Comparison of ENCODE assay signal across 22 cellular contexts in the genomic region with DNA sequence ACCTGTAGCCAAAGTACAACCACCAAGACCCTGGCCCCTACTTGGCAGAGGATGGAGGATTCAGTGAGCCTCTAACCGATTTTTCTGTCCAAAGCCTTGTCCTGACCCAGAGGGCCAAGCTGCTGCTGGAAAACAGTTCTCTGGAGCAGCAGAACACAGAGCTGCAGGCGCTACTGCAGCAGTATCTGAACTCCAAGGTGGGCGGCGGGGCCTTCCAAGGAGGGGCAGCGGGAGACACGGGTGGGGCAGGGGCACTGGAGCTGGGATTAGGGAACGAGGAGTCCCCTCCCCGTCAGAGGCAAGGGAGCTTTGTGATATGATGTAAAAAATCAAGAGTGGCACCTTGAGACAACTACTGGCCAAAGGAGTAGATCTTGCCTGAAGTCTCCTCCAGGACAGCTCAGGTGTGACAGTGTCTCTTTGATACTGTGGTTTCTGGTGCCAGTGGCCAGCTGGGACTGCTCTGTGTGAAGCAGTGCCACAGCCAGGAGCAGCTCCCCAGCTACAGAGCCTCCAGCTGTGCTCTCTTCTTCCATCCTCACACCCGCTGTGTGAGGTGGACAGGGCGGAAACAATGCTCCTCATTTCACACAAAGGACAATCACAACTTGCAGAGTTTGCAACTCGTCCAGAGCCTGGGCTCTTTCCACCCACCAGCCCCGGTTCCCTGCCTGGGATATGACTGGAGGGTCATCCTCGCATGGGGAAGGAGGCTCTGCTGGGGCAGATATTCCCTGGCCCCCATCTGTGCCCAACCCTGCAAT. TPM values are rescaled to one million over a fixed set of nuclear protein-coding genes. Genes with fewer than 3 reads are reported as not detected.
DNase-seq lines count a peak whose midpoint lies in the region; ATAC-seq, FAIRE-seq and TF ChIP-seq lines count a peak whose summit lies in the region.
"Had no signal": no experiment of that assay in that cellular context is flagged by ENCODE, and none has a peak within 500 bp of the region (broad histone marks: within the 10 kb centered on the region; RNA-seq: fewer than 3 reads in every experiment).

No MANE protein-coding gene starts in this region.

- peaks cover 7% of the 10 kb centered on the region for H3K9me3 Mint-ChIP-seq in WTC11
- no peaks in the 10 kb centered on the region for H3K9me3 Mint-ChIP-seq in effector memory CD8-positive, alpha-beta T cell
- H3K9me3 Mint-ChIP-seq: central memory CD8-positive, alpha-beta T cell; T-helper 1 cell treated with Interleukin-12 subunit alpha and Interleukin-12 subunit beta and Interleukin-4 antibody, amounts not matched to agents 30 μg/mL and 1 μg/mL, for 36 hours had no signal

- WGBS in stomach, 5 donors: 74 to 76% (median 75%) methylated on average over 13 of the region's 13 CpGs

- H3K27ac ChIP-seq in stomach: peak overlapping the region in 3 of 5 donors; percentile 9 to 78 (median 62)
- H3K27ac ChIP-seq: 22Rv1, SJSA1 had no signal

- FAIRE-seq in H54 (lab: Jason Lieb, UNC): no peak

- no peak for TF ChIP-seq EP300 in stomach (IDR thresholded peaks at IDR 0.05)

- DNase-seq in NCI-H345 (lab: John Stamatoyannopoulos, UW) (peak; percentile 10), NCI-H345 treated with DMSO at 0.1 percent for 48 hours (lab: John Stamatoyannopoulos, UW; ENCODE audit: unreplicated experiment) (no peak), WTC11 (ENCODE audit: low spot score) (no peak), left colon (no peak), stomach (no peak), H54 (ENCODE audit: insufficient read length, low spot score) (no peak)
- no peak for DNase-seq in effector memory CD8-positive, alpha-beta T cell
- DNase-seq: effector CD4-positive, alpha-beta T cell; NCI-H1436 treated with DMSO at 0.1 percent for 48 hours; NCI-H2171; NCI-H774; stimulated activated CD4-positive, alpha-beta T cell treated with anti-CD3 and anti-CD28 coated beads, Interleukin-4, amount 100 ng/mL, for 4 hours had no signal

- no peaks in the 10 kb centered on the region for H3K27me3 Mint-ChIP-seq in WTC11 (ENCODE audit: low read depth)
- H3K27me3 Mint-ChIP-seq in effector memory CD8-positive, alpha-beta T cell: peaks cover 18 to 25% of the 10 kb centered on the region in 2 donors
- H3K27me3 Mint-ChIP-seq: IgD-negative memory B cell had no signal

- no peaks in the 10 kb centered on the region for H3K4me1 Mint-ChIP-seq in WTC11
- no peaks in the 10 kb centered on the region for H3K4me1 Mint-ChIP-seq in effector memory CD8-positive, alpha-beta T cell (ENCODE audit: low read depth in 2 of 2)
- H3K4me1 Mint-ChIP-seq: central memory CD8-positive, alpha-beta T cell; IgD-negative memory B cell had no signal

- no peak for ATAC-seq in WTC11
- ATAC-seq in left colon: peak; percentile 10
- ATAC-seq in GM21786 (IDR thresholded peaks at IDR 0.05; ENCODE audit: unreplicated experiment): no peak
- no peak for ATAC-seq in effector memory CD8-positive, alpha-beta T cell (replicated peaks)

- H3K4me1 ChIP-seq in stomach: peaks cover 0 to 40% (median 16%) of the 10 kb centered on the region in 4 donors
- H3K4me1 ChIP-seq: SJSA1 had no signal

- CTCF ChIA-PET in WTC11 (lab: Charles Lee): interaction anchor here (0.6 kb wide), 2 partner anchors 204 to 515 kb away, joined by 3 read pairs; no protein-coding TSS in a partner anchor

- H3K9me3 ChIP-seq in stomach: no peaks in the 10 kb centered on the region
- H3K9me3 ChIP-seq: SJSA1 had no signal

- no peak overlapping the region for H3K4me3 ChIP-seq in stomach
- H3K4me3 ChIP-seq: SJSA1 had no signal

- no peak overlapping the region for H3K4me3 Mint-ChIP-seq in WTC11
- no peak overlapping the region for H3K4me3 Mint-ChIP-seq in effector memory CD8-positive, alpha-beta T cell
- H3K4me3 Mint-ChIP-seq: central memory CD8-positive, alpha-beta T cell; IgD-negative memory B cell; T-helper 1 cell treated with Interleukin-12 subunit alpha and Interleukin-12 subunit beta and Interleukin-4 antibody, amounts not matched to agents 30 μg/mL and 1 μg/mL, for 36 hours had no signal

- no peak overlapping the region for H3K27ac Mint-ChIP-seq in WTC11
- no peak overlapping the region for H3K27ac Mint-ChIP-seq in effector memory CD8-positive, alpha-beta T cell
- H3K27ac Mint-ChIP-seq: IgD-negative memory B cell; T-helper 1 cell treated with Interleukin-12 subunit alpha and Interleukin-12 subunit beta and Interleukin-4 antibody, amounts not matched to agents 30 μg/mL and 1 μg/mL, for 36 hours had no signal

- H3K27me3 ChIP-seq in stomach: no peaks in the 10 kb centered on the region

- POLR2A ChIA-PET in WTC11 (lab: Charles Lee): no interaction called here

- TF ChIP-seq POLR2A in stomach (IDR thresholded peaks at IDR 0.05) (no peak), H54 (IDR thresholded peaks at IDR 0.05; ENCODE audit: low read depth, low read length) (no peak)

- no peaks in the 10 kb centered on the region for H3K36me3 Mint-ChIP-seq in WTC11
- H3K36me3 Mint-ChIP-seq in effector memory CD8-positive, alpha-beta T cell (ENCODE audit: insufficient read depth): no peaks in the 10 kb centered on the region

- TF ChIP-seq CTCF in WTC11 (IDR thresholded peaks at IDR 0.05) (no peak), stomach (IDR thresholded peaks at IDR 0.05) (no peak)

- no peaks in the 10 kb centered on the region for H3K36me3 ChIP-seq in stomach
- H3K36me3 ChIP-seq: SJSA1 had no signal

- intact Hi-C loops in left colon (cut with DNase I, micrococcal nuclease) (no loop called here), stomach (cut with DNase I; ENCODE audit: low total_unique reads) (no loop called here)

TF ChIP-seq in WTC11, 78 proteins besides CTCF, POLR2A, EP300 and RAD21:
- TF ChIP-seq ESRRA (CRISPR knock-in tag; IDR thresholded peaks at IDR 0.05; ENCODE audit: borderline replicate concordance) (no peak), FOXP1 (CRISPR knock-in tag; IDR thresholded peaks at IDR 0.05; ENCODE audit: borderline replicate concordance) (no peak), TCF7 (CRISPR knock-in tag; IDR thresholded peaks at IDR 0.05; ENCODE audit: low read depth) (no peak), ZNF512 (CRISPR knock-in tag; IDR thresholded peaks at IDR 0.05; ENCODE audit: borderline replicate concordance) (no peak), AFF4 (CRISPR knock-in tag; IDR thresholded peaks at IDR 0.05; ENCODE audit: borderline replicate concordance) (no peak), ZNF423 (CRISPR knock-in tag; IDR thresholded peaks at IDR 0.05) (0 out of 2 replicates have a peak, but pooled peaks have one; percentile 43)
- TF ChIP-seq, protein P1, sequence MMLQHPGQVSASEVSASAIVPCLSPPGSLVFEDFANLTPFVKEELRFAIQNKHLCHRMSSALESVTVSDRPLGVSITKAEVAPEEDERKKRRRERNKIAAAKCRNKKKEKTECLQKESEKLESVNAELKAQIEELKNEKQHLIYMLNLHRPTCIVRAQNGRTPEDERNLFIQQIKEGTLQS (CRISPR knock-in tag; conservative IDR thresholded peaks at IDR 0.05): no peak
- TF ChIP-seq, protein P2, sequence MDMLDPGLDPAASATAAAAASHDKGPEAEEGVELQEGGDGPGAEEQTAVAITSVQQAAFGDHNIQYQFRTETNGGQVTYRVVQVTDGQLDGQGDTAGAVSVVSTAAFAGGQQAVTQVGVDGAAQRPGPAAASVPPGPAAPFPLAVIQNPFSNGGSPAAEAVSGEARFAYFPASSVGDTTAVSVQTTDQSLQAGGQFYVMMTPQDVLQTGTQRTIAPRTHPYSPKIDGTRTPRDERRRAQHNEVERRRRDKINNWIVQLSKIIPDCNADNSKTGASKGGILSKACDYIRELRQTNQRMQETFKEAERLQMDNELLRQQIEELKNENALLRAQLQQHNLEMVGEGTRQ (CRISPR knock-in tag; IDR thresholded peaks at IDR 0.05): no peak

RNA-seq across cellular contexts. Expression of gene OTOF, which starts 22.7 kb away (rescaled TPM):
- 0.05 to 0.26 TPM (median 0.07 TPM) in 3 replicates for total RNA-seq in WTC11 (2021)
- not detected for total RNA-seq in left colon
- 1 to 10 TPM in 1 of 5 donors, under 1 TPM in 2, not detected in 2; 0.29 to 3.6 (median 0.37) TPM for total RNA-seq in stomach
- under 1 TPM in 2 of 3 donors, not detected in 1; 0.06 to 0.18 TPM for polyA plus RNA-seq in stomach
- total RNA-seq: MCF 10A, OCI-LY7, SJSA1 had no signal
- polyA plus RNA-seq: IgD-negative memory B cell had no signal

RNA-seq across cellular contexts. Expression of gene DRC1, which starts 53.5 kb away (rescaled TPM):
- 0.55 TPM in 1 of 3 replicates, not detected in the others for total RNA-seq in WTC11 (2021)
- not detected for total RNA-seq in left colon
- 1 to 10 TPM in 1 of 5 donors, not detected in 4; 2.2 TPM for total RNA-seq in stomach
- not detected for polyA plus RNA-seq in stomach
- total RNA-seq: left lobe of liver, MCF 10A, OCI-LY7, SJSA1 had no signal
- polyA plus RNA-seq: IgD-negative memory B cell, urinary bladder had no signal
